8 cellular contexts compared by ENCODE assay signal in the genomic region with DNA sequence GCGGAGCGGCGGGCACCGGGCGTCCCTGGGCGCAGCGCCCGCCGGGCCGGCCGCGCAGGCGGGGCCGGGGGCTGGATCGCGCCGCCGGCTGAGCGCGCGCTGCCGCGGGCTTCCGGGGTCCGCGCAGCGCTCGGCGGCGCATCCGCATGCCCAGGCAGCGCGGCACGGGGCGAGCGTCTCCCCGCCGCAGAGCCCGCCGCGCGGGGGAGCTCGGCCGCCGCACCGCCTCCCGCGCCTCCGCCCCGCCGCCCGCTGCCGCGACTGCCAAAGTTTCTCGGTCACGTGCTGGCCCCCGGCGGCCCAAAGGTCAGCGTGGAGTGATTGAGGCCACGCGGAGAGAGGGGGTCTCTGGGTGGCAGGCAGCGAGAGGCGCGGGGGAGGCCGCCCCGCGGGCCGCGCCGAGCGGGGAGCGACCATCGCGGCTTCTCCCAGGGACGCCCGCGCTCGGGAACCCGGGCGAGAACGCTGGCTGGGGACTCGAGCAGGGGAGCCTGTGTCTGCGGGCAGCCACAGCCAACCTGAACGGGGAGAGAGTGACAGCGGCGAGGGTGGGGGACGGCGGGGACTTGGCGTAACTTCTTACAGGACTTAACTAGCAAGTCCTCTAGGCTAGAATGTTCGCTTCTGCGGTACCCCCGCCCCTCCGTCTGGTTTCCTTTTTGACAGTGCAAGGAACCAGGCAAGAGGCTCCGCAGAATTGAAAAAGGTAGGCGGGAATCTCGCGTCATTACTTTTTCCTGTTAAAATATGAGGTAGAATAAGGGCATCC. TPM values are rescaled to one million over a fixed set of nuclear protein-coding genes. Genes with fewer than 3 reads are reported as not detected.
DNase-seq lines count a peak whose midpoint lies in the region; ATAC-seq and TF ChIP-seq lines count a peak whose summit lies in the region.

A gene with protein sequence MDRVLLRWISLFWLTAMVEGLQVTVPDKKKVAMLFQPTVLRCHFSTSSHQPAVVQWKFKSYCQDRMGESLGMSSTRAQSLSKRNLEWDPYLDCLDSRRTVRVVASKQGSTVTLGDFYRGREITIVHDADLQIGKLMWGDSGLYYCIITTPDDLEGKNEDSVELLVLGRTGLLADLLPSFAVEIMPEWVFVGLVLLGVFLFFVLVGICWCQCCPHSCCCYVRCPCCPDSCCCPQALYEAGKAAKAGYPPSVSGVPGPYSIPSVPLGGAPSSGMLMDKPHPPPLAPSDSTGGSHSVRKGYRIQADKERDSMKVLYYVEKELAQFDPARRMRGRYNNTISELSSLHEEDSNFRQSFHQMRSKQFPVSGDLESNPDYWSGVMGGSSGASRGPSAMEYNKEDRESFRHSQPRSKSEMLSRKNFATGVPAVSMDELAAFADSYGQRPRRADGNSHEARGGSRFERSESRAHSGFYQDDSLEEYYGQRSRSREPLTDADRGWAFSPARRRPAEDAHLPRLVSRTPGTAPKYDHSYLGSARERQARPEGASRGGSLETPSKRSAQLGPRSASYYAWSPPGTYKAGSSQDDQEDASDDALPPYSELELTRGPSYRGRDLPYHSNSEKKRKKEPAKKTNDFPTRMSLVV (minus strand): TSS at position 180 of the 769 bp plus-strand sequence. CDS start 272 bp downstream, outside the sequence.

- TF ChIP-seq EP300 in ovary (IDR thresholded peaks at IDR 0.05) (no peak), tibial nerve (IDR thresholded peaks at IDR 0.05) (peak in 1 of 2 donors; percentile 17)

- H3K9me3 ChIP-seq in A673 (ENCODE audit: low read depth, low read length, poor library complexity, severe bottlenecking): no peaks in the 10 kb centered on the region
- H3K9me3 ChIP-seq in ovary: no peaks in the 10 kb centered on the region
- H3K9me3 ChIP-seq in tibial nerve: no peaks in the 10 kb centered on the region

- DNase-seq in A673 (ENCODE audit: low spot score): peak; percentile 48
- DNase-seq in RPMI8226: peak; percentile 68
- peak; percentile 71 for DNase-seq in activated naive CD4-positive, alpha-beta T cell treated with Interleukin-2 at 50 U/mL for 16 hours
- DNase-seq in head of caudate nucleus: peak; percentile 32 to 87 (median 70)
- DNase-seq in ovary: peak; percentile 18 to 50 (median 42)
- DNase-seq in tibial nerve (ENCODE audit: low spot score in 2 of 2): peak in 1 of 2 donors; percentile 7

- H3K27ac ChIP-seq in A673 (ENCODE audit: low read depth, low read length, poor library complexity, severe bottlenecking): no peak within 1 kb of the TSS
- no peak within 1 kb of the TSS for H3K27ac ChIP-seq in ovary
- peak within 1 kb of the TSS; percentile 27 to 88 (median 68) for H3K27ac ChIP-seq in tibial nerve

- H3K27me3 ChIP-seq in A673 (replicated peaks; ENCODE audit: insufficient read depth, low read depth, low read length, poor library complexity): peaks cover 96% of the 10 kb centered on the region
- no peaks in the 10 kb centered on the region for H3K27me3 ChIP-seq in ovary
- H3K27me3 ChIP-seq in tibial nerve: peaks cover 0 to 29% of the 10 kb centered on the region in 2 donors

- H3K36me3 ChIP-seq in A673 (ENCODE audit: insufficient read depth, low read length, poor library complexity, severe bottlenecking) (no peaks in the 10 kb centered on the region), ovary (no peaks in the 10 kb centered on the region), tibial nerve (no peaks in the 10 kb centered on the region)

- 0 to 1% (median 0%) methylated on average over 26 to 97 of the region's 97 CpGs for WGBS in ovary, 3 donors
- 0% methylated on average over 33 to 46 of the region's 97 CpGs for WGBS in tibial nerve, 2 donors

- CTCF ChIA-PET in A673 (lab: Charles Lee): no interaction called here

- TF ChIP-seq CTCF in A673 (conservative IDR thresholded peaks at IDR 0.05; ENCODE audit: low read depth, low read length) (no peak), ovary (IDR thresholded peaks at IDR 0.05) (no peak), tibial nerve (IDR thresholded peaks at IDR 0.05) (peak in 2 of 5 experiments; percentile 27 to 33)

- intact Hi-C loops in A673 (cut with micrococcal nuclease; ENCODE audit: unreplicated experiment) (loop anchor here (5.0 kb wide), 1 partner anchor 58 kb away; no protein-coding TSS in a partner anchor), head of caudate nucleus (cut with DNase I) (no loop called here), ovary (cut with DNase I) (no loop called here)

- H3K4me3 ChIP-seq in A673 (ENCODE audit: low read depth, low read length, poor library complexity, severe bottlenecking) (peak within 1 kb of the TSS; percentile 46), ovary (peak within 1 kb of the TSS; percentile 70), tibial nerve (peak within 1 kb of the TSS; percentile 57 to 83 (median 68))

- POLR2A ChIA-PET in A673 (lab: Charles Lee; ENCODE audit: low non-redundant PET): no interaction called here

- no TSS peak for BruUV-seq in A673 (replicated peaks; lab: Mats Ljungman, UMichigan)

- H3K4me1 ChIP-seq in A673 (ENCODE audit: insufficient read depth, low read length, poor library complexity, severe bottlenecking) (no peaks in the 10 kb centered on the region), ovary (ENCODE audit: insufficient read depth) (no peaks in the 10 kb centered on the region), tibial nerve (peaks cover 0 to 27% (median 8%) of the 10 kb centered on the region in 4 donors)

- peak; percentile 16 for TF ChIP-seq POLR2A in GM18526 (IDR thresholded peaks at IDR 0.05; ENCODE audit: extremely low read depth, insufficient read length)
- no peak for TF ChIP-seq POLR2A in ovary (IDR thresholded peaks at IDR 0.05)
- no peak for TF ChIP-seq POLR2A in tibial nerve (IDR thresholded peaks at IDR 0.05)

- ATAC-seq in HG03139 (IDR thresholded peaks at IDR 0.05; ENCODE audit: unreplicated experiment): peak; percentile 59

RNA-seq across cellular contexts. Expression of the gene that starts here (rescaled TPM):
- not detected in 2 replicates for total RNA-seq in A673 (2021)
- total RNA-seq in ovary: 10 to 100 TPM in 1 of 7 donors, 1 to 10 TPM in 2, under 1 TPM in 4; 0.15 to 13.0 (median 0.45) TPM
- 1 to 10 TPM in 1 of 2 donors, under 1 TPM in 1; 0.21 to 1.4 TPM for polyA plus RNA-seq in ovary
- 1 to 10 TPM; 4.4 to 6.7 (median 5.7) TPM for total RNA-seq in tibial nerve

Comparison
In these comparisons a context has a peak if more than half of its experiments do, and no peak if none do; other contexts are left out.
1. Peak in DNase-seq and H3K4me3 ChIP-seq in A673; RNA of the gene not detected or under 1 TPM.
2. H3K27ac ChIP-seq: peak in tibial nerve (4 of 4); none in A673 (single experiment) and ovary (0 of 2).
3. Peak in every context shown above with its lines, with median percentiles within 50 percentile points of each other: H3K4me3 ChIP-seq.